ENCODE assay signal across 2 cellular contexts in the genomic region with DNA sequence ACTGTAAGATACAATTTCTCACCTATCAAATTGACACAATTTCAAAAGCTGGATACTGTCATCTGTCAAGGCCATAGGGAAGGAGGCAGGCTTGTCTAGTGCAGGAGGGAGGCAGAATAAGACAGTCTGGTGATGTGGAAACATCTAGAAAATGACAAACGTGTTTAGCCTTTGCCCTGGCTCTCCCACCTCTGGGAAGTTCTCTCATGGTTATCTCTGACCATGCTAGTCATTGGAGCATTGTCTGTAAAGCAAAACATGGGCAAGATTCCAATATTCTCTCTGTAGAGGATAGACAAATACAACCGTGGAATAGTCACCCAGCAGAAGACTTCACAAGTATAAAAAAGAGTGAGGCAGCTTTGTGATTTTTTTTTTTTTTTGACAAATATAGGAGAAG.
TF ChIP-seq lines count a peak whose summit lies in the region.

No MANE protein-coding gene starts in this region.

TF ChIP-seq in K562, 482 proteins besides CTCF, POLR2A, EP300 and RAD21 (continued from another document):
- TF ChIP-seq NR2C1 (IDR thresholded peaks at IDR 0.05) (no peak), NR2C1 (tag; IDR thresholded peaks at IDR 0.05) (peak; percentile 44), MEIS2 (IDR thresholded peaks at IDR 0.05; ENCODE audit: partially characterized antibody) (peak; percentile 34), TCF3 (CRISPR knock-in tag; IDR thresholded peaks at IDR 0.05) (0 out of 2 replicates have a peak, but pooled peaks have one; percentile 12), ZNF551 (CRISPR knock-in tag; IDR thresholded peaks at IDR 0.05) (no peak), PCBP2 (IDR thresholded peaks at IDR 0.05; ENCODE audit: low read depth, low read length, poor library complexity, severe bottlenecking) (no peak), ZNF76 (CRISPR knock-in tag; IDR thresholded peaks at IDR 0.05; ENCODE audit: borderline replicate concordance) (no peak), ZNF561 (CRISPR knock-in tag; conservative IDR thresholded peaks at IDR 0.05) (no peak), NR3C1 (CRISPR knock-in tag; IDR thresholded peaks at IDR 0.05) (no peak), CC2D1A (IDR thresholded peaks at IDR 0.05) (no peak), ZNF140 (CRISPR knock-in tag; IDR thresholded peaks at IDR 0.05) (no peak), HMG20A (CRISPR knock-in tag; conservative IDR thresholded peaks at IDR 0.05) (no peak), NFIC (IDR thresholded peaks at IDR 0.05) (peak; percentile 80), ZNF778 (CRISPR knock-in tag; IDR thresholded peaks at IDR 0.05) (no peak), ZNF445 (CRISPR knock-in tag; IDR thresholded peaks at IDR 0.05; ENCODE audit: low read depth) (no peak), SOX6 (IDR thresholded peaks at IDR 0.05) (peak; percentile 77), RCOR1 (IDR thresholded peaks at IDR 0.05; ENCODE audit: borderline replicate concordance in 1 of 2, low read depth in 2 of 2, low read length in 2 of 2) (peak in 1 of 2 experiments; percentile 37; a peak in 1 of 4 replicates), ETS2 (tag; IDR thresholded peaks at IDR 0.05; ENCODE audit: borderline replicate concordance, poor library complexity, severe bottlenecking) (no peak), POLR2B (IDR thresholded peaks at IDR 0.05; ENCODE audit: low read depth, partially characterized antibody) (no peak)
- TF ChIP-seq, protein P1, sequence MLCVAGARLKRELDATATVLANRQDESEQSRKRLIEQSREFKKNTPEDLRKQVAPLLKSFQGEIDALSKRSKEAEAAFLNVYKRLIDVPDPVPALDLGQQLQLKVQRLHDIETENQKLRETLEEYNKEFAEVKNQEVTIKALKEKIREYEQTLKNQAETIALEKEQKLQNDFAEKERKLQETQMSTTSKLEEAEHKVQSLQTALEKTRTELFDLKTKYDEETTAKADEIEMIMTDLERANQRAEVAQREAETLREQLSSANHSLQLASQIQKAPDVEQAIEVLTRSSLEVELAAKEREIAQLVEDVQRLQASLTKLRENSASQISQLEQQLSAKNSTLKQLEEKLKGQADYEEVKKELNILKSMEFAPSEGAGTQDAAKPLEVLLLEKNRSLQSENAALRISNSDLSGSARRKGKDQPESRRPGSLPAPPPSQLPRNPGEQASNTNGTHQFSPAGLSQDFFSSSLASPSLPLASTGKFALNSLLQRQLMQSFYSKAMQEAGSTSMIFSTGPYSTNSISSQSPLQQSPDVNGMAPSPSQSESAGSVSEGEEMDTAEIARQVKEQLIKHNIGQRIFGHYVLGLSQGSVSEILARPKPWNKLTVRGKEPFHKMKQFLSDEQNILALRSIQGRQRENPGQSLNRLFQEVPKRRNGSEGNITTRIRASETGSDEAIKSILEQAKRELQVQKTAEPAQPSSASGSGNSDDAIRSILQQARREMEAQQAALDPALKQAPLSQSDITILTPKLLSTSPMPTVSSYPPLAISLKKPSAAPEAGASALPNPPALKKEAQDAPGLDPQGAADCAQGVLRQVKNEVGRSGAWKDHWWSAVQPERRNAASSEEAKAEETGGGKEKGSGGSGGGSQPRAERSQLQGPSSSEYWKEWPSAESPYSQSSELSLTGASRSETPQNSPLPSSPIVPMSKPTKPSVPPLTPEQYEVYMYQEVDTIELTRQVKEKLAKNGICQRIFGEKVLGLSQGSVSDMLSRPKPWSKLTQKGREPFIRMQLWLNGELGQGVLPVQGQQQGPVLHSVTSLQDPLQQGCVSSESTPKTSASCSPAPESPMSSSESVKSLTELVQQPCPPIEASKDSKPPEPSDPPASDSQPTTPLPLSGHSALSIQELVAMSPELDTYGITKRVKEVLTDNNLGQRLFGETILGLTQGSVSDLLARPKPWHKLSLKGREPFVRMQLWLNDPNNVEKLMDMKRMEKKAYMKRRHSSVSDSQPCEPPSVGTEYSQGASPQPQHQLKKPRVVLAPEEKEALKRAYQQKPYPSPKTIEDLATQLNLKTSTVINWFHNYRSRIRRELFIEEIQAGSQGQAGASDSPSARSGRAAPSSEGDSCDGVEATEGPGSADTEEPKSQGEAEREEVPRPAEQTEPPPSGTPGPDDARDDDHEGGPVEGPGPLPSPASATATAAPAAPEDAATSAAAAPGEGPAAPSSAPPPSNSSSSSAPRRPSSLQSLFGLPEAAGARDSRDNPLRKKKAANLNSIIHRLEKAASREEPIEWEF (CRISPR knock-in tag; IDR thresholded peaks at IDR 0.05), result no peak
TF ChIP-seq in K562: peak in this region for 12.

TF ChIP-seq in HepG2, 621 proteins besides CTCF, POLR2A, EP300 and RAD21 (continued from another document):
- TF ChIP-seq, protein P2, sequence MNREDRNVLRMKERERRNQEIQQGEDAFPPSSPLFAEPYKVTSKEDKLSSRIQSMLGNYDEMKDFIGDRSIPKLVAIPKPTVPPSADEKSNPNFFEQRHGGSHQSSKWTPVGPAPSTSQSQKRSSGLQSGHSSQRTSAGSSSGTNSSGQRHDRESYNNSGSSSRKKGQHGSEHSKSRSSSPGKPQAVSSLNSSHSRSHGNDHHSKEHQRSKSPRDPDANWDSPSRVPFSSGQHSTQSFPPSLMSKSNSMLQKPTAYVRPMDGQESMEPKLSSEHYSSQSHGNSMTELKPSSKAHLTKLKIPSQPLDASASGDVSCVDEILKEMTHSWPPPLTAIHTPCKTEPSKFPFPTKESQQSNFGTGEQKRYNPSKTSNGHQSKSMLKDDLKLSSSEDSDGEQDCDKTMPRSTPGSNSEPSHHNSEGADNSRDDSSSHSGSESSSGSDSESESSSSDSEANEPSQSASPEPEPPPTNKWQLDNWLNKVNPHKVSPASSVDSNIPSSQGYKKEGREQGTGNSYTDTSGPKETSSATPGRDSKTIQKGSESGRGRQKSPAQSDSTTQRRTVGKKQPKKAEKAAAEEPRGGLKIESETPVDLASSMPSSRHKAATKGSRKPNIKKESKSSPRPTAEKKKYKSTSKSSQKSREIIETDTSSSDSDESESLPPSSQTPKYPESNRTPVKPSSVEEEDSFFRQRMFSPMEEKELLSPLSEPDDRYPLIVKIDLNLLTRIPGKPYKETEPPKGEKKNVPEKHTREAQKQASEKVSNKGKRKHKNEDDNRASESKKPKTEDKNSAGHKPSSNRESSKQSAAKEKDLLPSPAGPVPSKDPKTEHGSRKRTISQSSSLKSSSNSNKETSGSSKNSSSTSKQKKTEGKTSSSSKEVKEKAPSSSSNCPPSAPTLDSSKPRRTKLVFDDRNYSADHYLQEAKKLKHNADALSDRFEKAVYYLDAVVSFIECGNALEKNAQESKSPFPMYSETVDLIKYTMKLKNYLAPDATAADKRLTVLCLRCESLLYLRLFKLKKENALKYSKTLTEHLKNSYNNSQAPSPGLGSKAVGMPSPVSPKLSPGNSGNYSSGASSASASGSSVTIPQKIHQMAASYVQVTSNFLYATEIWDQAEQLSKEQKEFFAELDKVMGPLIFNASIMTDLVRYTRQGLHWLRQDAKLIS (CRISPR knock-in tag; IDR thresholded peaks at IDR 0.05), result no peak
- TF ChIP-seq FOXK1 (CRISPR knock-in tag; IDR thresholded peaks at IDR 0.05; ENCODE audit: borderline replicate concordance, low read depth) (0 out of 2 replicates have a peak, but pooled peaks have one; percentile 16), RARA (CRISPR knock-in tag; IDR thresholded peaks at IDR 0.05) (peak; percentile 37; the same call in 1 of the 2 replicates), ZNF780A (CRISPR knock-in tag; IDR thresholded peaks at IDR 0.05) (no peak), BRD4 (CRISPR knock-in tag; IDR thresholded peaks at IDR 0.05) (no peak), ZNF225 (CRISPR knock-in tag; IDR thresholded peaks at IDR 0.05) (no peak), AGO2 (optimal IDR thresholded peaks at IDR 0.05; ENCODE audit: low read depth, low read length) (no peak), ZNF335 (CRISPR knock-in tag; IDR thresholded peaks at IDR 0.05) (0 out of 2 replicates have a peak, but pooled peaks have one; percentile 16), NCOA2 (CRISPR knock-in tag; IDR thresholded peaks at IDR 0.05) (peak; percentile 34; the same call in 1 of the 2 replicates), PAX8 (CRISPR knock-in tag; IDR thresholded peaks at IDR 0.05; ENCODE audit: borderline replicate concordance) (no peak), PHB2 (IDR thresholded peaks at IDR 0.05; ENCODE audit: partially characterized antibody) (no peak), ISX (CRISPR knock-in tag; conservative IDR thresholded peaks at IDR 0.05) (no peak), SOX13 (IDR thresholded peaks at IDR 0.05) (no peak), SOX13 (CRISPR knock-in tag; conservative IDR thresholded peaks at IDR 0.05 in 1 of 2, IDR thresholded peaks at IDR 0.05 in 1 of 2) (peak in 1 of 2 experiments; percentile 72; a peak in 2 of 4 replicates), PPARG (CRISPR knock-in tag; conservative IDR thresholded peaks at IDR 0.05) (0 out of 2 replicates have a peak, but pooled peaks have one; percentile 37), ZFP36L1 (CRISPR knock-in tag; IDR thresholded peaks at IDR 0.05) (0 out of 2 replicates have a peak, but pooled peaks have one; percentile 32), GATAD2A (CRISPR knock-in tag; IDR thresholded peaks at IDR 0.05) (peak; percentile 77), TP53 (CRISPR knock-in tag; conservative IDR thresholded peaks at IDR 0.05) (no peak), SOX6 (IDR thresholded peaks at IDR 0.05) (no peak), SOX6 (CRISPR knock-in tag; IDR thresholded peaks at IDR 0.05) (peak; percentile 48; the same call in 1 of the 2 replicates), NR2F6 (IDR thresholded peaks at IDR 0.05) (no peak), NR2F6 (CRISPR knock-in tag; IDR thresholded peaks at IDR 0.05) (peak; percentile 68), ZNF331 (CRISPR knock-in tag; IDR thresholded peaks at IDR 0.05) (0 out of 2 replicates have a peak, but pooled peaks have one; percentile 30), RXRB (CRISPR knock-in tag; IDR thresholded peaks at IDR 0.05; ENCODE audit: borderline replicate concordance) (peak; percentile 52; the same call in 1 of the 2 replicates), SAP130 (CRISPR knock-in tag; IDR thresholded peaks at IDR 0.05; ENCODE audit: low read depth) (peak; percentile 42; the same call in 1 of the 2 replicates), XBP1 (CRISPR knock-in tag; IDR thresholded peaks at IDR 0.05) (no peak), RCOR2 (CRISPR knock-in tag; IDR thresholded peaks at IDR 0.05) (no peak), ZNF782 (CRISPR knock-in tag; IDR thresholded peaks at IDR 0.05; ENCODE audit: borderline replicate concordance) (no peak), ZNF143 (CRISPR knock-in tag; IDR thresholded peaks at IDR 0.05) (no peak), ZFP82 (CRISPR knock-in tag; IDR thresholded peaks at IDR 0.05; ENCODE audit: borderline replicate concordance) (no peak), SOX5 (CRISPR knock-in tag; IDR thresholded peaks at IDR 0.05; ENCODE audit: borderline replicate concordance) (peak; percentile 59; the same call in 1 of the 2 replicates)
- TF ChIP-seq, protein P3, sequence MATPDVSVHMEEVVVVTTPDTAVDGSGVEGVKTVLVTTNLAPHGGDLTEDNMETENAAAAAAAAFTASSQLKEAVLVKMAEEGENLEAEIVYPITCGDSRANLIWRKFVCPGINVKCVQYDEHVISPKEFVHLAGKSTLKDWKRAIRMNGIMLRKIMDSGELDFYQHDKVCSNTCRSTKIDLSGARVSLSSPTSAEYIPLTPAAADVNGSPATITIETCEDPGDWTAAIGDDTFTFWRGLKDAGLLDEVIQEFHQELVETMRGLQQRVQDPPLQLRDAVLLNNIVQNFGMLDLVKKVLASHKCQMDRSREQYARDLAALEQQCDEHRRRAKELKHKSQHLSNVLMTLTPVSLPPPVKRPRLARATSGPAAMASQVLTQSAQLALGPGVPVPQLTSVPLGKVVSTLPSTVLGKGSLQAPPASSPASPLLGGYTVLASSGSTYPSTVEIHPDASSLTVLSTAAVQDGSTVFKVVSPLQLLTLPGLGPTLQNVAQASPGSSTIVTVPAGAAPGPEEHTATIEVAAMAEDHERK (CRISPR knock-in tag; IDR thresholded peaks at IDR 0.05; ENCODE audit: low read depth), result no peak
- TF ChIP-seq, protein P4, sequence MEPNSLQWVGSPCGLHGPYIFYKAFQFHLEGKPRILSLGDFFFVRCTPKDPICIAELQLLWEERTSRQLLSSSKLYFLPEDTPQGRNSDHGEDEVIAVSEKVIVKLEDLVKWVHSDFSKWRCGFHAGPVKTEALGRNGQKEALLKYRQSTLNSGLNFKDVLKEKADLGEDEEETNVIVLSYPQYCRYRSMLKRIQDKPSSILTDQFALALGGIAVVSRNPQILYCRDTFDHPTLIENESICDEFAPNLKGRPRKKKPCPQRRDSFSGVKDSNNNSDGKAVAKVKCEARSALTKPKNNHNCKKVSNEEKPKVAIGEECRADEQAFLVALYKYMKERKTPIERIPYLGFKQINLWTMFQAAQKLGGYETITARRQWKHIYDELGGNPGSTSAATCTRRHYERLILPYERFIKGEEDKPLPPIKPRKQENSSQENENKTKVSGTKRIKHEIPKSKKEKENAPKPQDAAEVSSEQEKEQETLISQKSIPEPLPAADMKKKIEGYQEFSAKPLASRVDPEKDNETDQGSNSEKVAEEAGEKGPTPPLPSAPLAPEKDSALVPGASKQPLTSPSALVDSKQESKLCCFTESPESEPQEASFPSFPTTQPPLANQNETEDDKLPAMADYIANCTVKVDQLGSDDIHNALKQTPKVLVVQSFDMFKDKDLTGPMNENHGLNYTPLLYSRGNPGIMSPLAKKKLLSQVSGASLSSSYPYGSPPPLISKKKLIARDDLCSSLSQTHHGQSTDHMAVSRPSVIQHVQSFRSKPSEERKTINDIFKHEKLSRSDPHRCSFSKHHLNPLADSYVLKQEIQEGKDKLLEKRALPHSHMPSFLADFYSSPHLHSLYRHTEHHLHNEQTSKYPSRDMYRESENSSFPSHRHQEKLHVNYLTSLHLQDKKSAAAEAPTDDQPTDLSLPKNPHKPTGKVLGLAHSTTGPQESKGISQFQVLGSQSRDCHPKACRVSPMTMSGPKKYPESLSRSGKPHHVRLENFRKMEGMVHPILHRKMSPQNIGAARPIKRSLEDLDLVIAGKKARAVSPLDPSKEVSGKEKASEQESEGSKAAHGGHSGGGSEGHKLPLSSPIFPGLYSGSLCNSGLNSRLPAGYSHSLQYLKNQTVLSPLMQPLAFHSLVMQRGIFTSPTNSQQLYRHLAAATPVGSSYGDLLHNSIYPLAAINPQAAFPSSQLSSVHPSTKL (CRISPR knock-in tag; IDR thresholded peaks at IDR 0.05), result peak; percentile 53
- TF ChIP-seq, protein P5, sequence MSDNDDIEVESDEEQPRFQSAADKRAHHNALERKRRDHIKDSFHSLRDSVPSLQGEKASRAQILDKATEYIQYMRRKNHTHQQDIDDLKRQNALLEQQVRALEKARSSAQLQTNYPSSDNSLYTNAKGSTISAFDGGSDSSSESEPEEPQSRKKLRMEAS (IDR thresholded peaks at IDR 0.05), result peak; percentile 44; the same call in 1 of the 2 replicates
